In genomic region chr10:119211625-119212441, GRCh38 we compare ENCODE assay signal across 8 cellular contexts. TPM values are rescaled to one million over a fixed set of nuclear protein-coding genes. Genes with fewer than 3 reads are reported as not detected.
DNase-seq lines count a peak whose midpoint lies in the region; ATAC-seq and TF ChIP-seq lines count a peak whose summit lies in the region.

No MANE protein-coding gene starts in this region.

- H3K9me3 ChIP-seq in lung (ENCODE audit: control insufficient read depth in 2 of 2, insufficient read depth in 1 of 2, low read length in 1 of 2) (no peaks in the 10 kb centered on the region), body of pancreas (no peaks in the 10 kb centered on the region)

- CTCF ChIA-PET in activated naive CD4-positive, alpha-beta T cell treated with anti-CD3 and anti-CD28 coated beads, Interleukin-2, amount 10 ng/mL, durations not matched to agents 7 days and 5 days (lab: Charles Lee): interaction anchor here (1.1 to 1.6 kb wide), 5 partner anchors 12 to 206 kb away, joined by 3 to 7 read pairs (median 4); no protein-coding TSS in a partner anchor

- H3K27me3 ChIP-seq in lung (ENCODE audit: control insufficient read depth, insufficient read depth) (no peaks in the 10 kb centered on the region), body of pancreas (no peaks in the 10 kb centered on the region)

- H3K27ac ChIP-seq in lung (ENCODE audit: low read depth in 1 of 2, low read length in 1 of 2) (peak overlapping the region; percentile 74 to 86), body of pancreas (no peak overlapping the region)

- H3K4me3 Mint-ChIP-seq in activated naive CD4-positive, alpha-beta T cell treated with anti-CD3 and anti-CD28 coated beads, Interleukin-2, amount 10 ng/mL, durations not matched to agents 7 days and 5 days: peak overlapping the region; percentile 66
- peak overlapping the region; percentile 72 for H3K4me3 Mint-ChIP-seq in activated naive CD8-positive, alpha-beta T cell treated with anti-CD3 and anti-CD28 coated beads for 36 hours
- peak overlapping the region; percentile 68 for H3K4me3 Mint-ChIP-seq in type B pancreatic cell

- H3K9me3 Mint-ChIP-seq in activated naive CD4-positive, alpha-beta T cell treated with anti-CD3 and anti-CD28 coated beads, Interleukin-2, amount 10 ng/mL, durations not matched to agents 7 days and 5 days: no peaks in the 10 kb centered on the region
- no peaks in the 10 kb centered on the region for H3K9me3 Mint-ChIP-seq in activated naive CD8-positive, alpha-beta T cell treated with anti-CD3 and anti-CD28 coated beads for 36 hours
- no peaks in the 10 kb centered on the region for H3K9me3 Mint-ChIP-seq in type B pancreatic cell

- ATAC-seq in lung (ENCODE audit: insufficient read depth, low FRiP score) (no peak), GM19455 (IDR thresholded peaks at IDR 0.05; ENCODE audit: unreplicated experiment) (no peak), GM21381 (IDR thresholded peaks at IDR 0.05; ENCODE audit: unreplicated experiment) (no peak), body of pancreas (no peak)

- 23 to 27% methylated on average over 12 of the region's 12 CpGs for WGBS in lung, 2 donors
- WGBS in body of pancreas, 2 donors: 60 to 73% methylated on average over 12 of the region's 12 CpGs

- H3K36me3 ChIP-seq in lung (ENCODE audit: control insufficient read depth in 2 of 2, insufficient read depth in 2 of 2, low read length in 2 of 2) (peaks cover 0 to 1% of the 10 kb centered on the region in 2 donors), body of pancreas (replicated peaks in 1 of 2; ENCODE audit: insufficient read depth in 1 of 2, low read depth in 2 of 2) (no peaks in the 10 kb centered on the region)

- no peak for TF ChIP-seq CTCF in lung (IDR thresholded peaks at IDR 0.05; ENCODE audit: control extremely low read depth, extremely low read depth)
- no peak for TF ChIP-seq CTCF in type B pancreatic cell (conservative IDR thresholded peaks at IDR 0.05)
- no peak for TF ChIP-seq CTCF in body of pancreas (IDR thresholded peaks at IDR 0.05)

- H3K4me1 ChIP-seq in lung (ENCODE audit: control insufficient read depth in 2 of 2, insufficient read depth in 2 of 2, low read length in 2 of 2): peaks cover 0 to 11% of the 10 kb centered on the region in 2 donors
- peaks cover 10% of the 10 kb centered on the region for H3K4me1 ChIP-seq in body of pancreas

- H3K4me3 ChIP-seq in lung: no peak overlapping the region
- no peak overlapping the region for H3K4me3 ChIP-seq in body of pancreas

- DNase-seq in activated naive CD4-positive, alpha-beta T cell treated with anti-CD3 and anti-CD28 coated beads, Interleukin-2, amount 10 ng/mL, durations not matched to agents 7 days and 5 days: peak; percentile 55
- no peak for DNase-seq in activated naive CD4-positive, alpha-beta T cell treated with Interleukin-2 at 50 U/mL for 16 hours
- DNase-seq in activated naive CD8-positive, alpha-beta T cell treated with anti-CD3 and anti-CD28 coated beads for 36 hours: no peak
- DNase-seq in lung (ENCODE audit: low spot score): no peak
- no peak for DNase-seq in type B pancreatic cell (ENCODE audit: extremely low spot score, unreplicated experiment)
- no peak for DNase-seq in body of pancreas

- H3K4me1 Mint-ChIP-seq in activated naive CD4-positive, alpha-beta T cell treated with anti-CD3 and anti-CD28 coated beads, Interleukin-2, amount 10 ng/mL, durations not matched to agents 7 days and 5 days: peaks cover 67% of the 10 kb centered on the region
- peaks cover 55% of the 10 kb centered on the region for H3K4me1 Mint-ChIP-seq in activated naive CD8-positive, alpha-beta T cell treated with anti-CD3 and anti-CD28 coated beads for 36 hours
- peaks cover 49% of the 10 kb centered on the region for H3K4me1 Mint-ChIP-seq in type B pancreatic cell (ENCODE audit: unreplicated experiment)

- no peaks in the 10 kb centered on the region for H3K27me3 Mint-ChIP-seq in activated naive CD4-positive, alpha-beta T cell treated with anti-CD3 and anti-CD28 coated beads, Interleukin-2, amount 10 ng/mL, durations not matched to agents 7 days and 5 days
- no peaks in the 10 kb centered on the region for H3K27me3 Mint-ChIP-seq in activated naive CD8-positive, alpha-beta T cell treated with anti-CD3 and anti-CD28 coated beads for 36 hours
- H3K27me3 Mint-ChIP-seq in type B pancreatic cell: peaks cover 12% of the 10 kb centered on the region

- H3K36me3 Mint-ChIP-seq in activated naive CD4-positive, alpha-beta T cell treated with anti-CD3 and anti-CD28 coated beads, Interleukin-2, amount 10 ng/mL, durations not matched to agents 7 days and 5 days: peaks cover 14% of the 10 kb centered on the region
- H3K36me3 Mint-ChIP-seq in activated naive CD8-positive, alpha-beta T cell treated with anti-CD3 and anti-CD28 coated beads for 36 hours: peaks cover 5% of the 10 kb centered on the region
- H3K36me3 Mint-ChIP-seq in type B pancreatic cell: no peaks in the 10 kb centered on the region

- H3K27ac Mint-ChIP-seq in activated naive CD4-positive, alpha-beta T cell treated with anti-CD3 and anti-CD28 coated beads, Interleukin-2, amount 10 ng/mL, durations not matched to agents 7 days and 5 days: peak overlapping the region; percentile 97
- peak overlapping the region; percentile 92 for H3K27ac Mint-ChIP-seq in activated naive CD8-positive, alpha-beta T cell treated with anti-CD3 and anti-CD28 coated beads for 36 hours
- peak overlapping the region; percentile 82 for H3K27ac Mint-ChIP-seq in type B pancreatic cell

- TF ChIP-seq POLR2A in body of pancreas (IDR thresholded peaks at IDR 0.05): no peak

- intact Hi-C loops in body of pancreas (cut with DNase I): no loop called here

RNA-seq across cellular contexts. Expression of gene GRK5, which starts 4.5 kb away (rescaled TPM):
- total RNA-seq in activated naive CD8-positive, alpha-beta T cell treated with anti-CD3 and anti-CD28 coated beads for 36 hours: 10 to 100 TPM; 12.8 TPM
- total RNA-seq in lung (10 to 100 TPM; 42.7 to 43.1 TPM), type B pancreatic cell (ENCODE audit: low replicate concordance) (10.8 and 24.8 TPM in 2 replicates), body of pancreas (1 to 10 TPM; 3.4 to 4.9 TPM)
- 10 to 100 TPM; 18.5 to 37.9 TPM for polyA plus RNA-seq in lung

RNA-seq across cellular contexts. Expression of gene PRDX3, which starts 33.2 kb away (rescaled TPM):
- total RNA-seq in activated naive CD8-positive, alpha-beta T cell treated with anti-CD3 and anti-CD28 coated beads for 36 hours: 100 to 1,000 TPM; 232 to 249 TPM
- total RNA-seq in lung (100 to 1,000 TPM in 1 of 2 donors, 10 to 100 TPM in 1; 99.9 to 118 TPM), type B pancreatic cell (ENCODE audit: low replicate concordance) (95.0 and 126 TPM in 2 replicates), body of pancreas (10 to 100 TPM; 46.1 to 61.7 TPM)
- 100 to 1,000 TPM in 1 of 2 donors, 10 to 100 TPM in 1; 84.1 to 155 TPM for polyA plus RNA-seq in lung

RNA-seq across cellular contexts. Expression of gene SFXN4, which starts 46.3 kb away (rescaled TPM):
- 10 to 100 TPM; 63.4 to 63.8 TPM for total RNA-seq in activated naive CD8-positive, alpha-beta T cell treated with anti-CD3 and anti-CD28 coated beads for 36 hours
- total RNA-seq in lung: 10 to 100 TPM; 10.6 to 22.0 TPM
- polyA plus RNA-seq in lung: 10 to 100 TPM; 22.1 to 40.4 TPM
- total RNA-seq in type B pancreatic cell (ENCODE audit: low replicate concordance): 26.8 and 40.8 TPM in 2 replicates
- 10 to 100 TPM; 20.5 to 32.0 TPM for total RNA-seq in body of pancreas

Comparison
In these comparisons a context has a peak if more than half of its experiments do, and no peak if none do; other contexts are left out.
1. H3K27ac ChIP-seq: peak in lung (2 of 2); none in body of pancreas (0 of 4).
2. Peak in every context shown above with its lines, with median percentiles within 50 percentile points of each other: H3K27ac Mint-ChIP-seq and H3K4me3 Mint-ChIP-seq.